2 cellular contexts compared by ENCODE assay signal in the genomic region with DNA sequence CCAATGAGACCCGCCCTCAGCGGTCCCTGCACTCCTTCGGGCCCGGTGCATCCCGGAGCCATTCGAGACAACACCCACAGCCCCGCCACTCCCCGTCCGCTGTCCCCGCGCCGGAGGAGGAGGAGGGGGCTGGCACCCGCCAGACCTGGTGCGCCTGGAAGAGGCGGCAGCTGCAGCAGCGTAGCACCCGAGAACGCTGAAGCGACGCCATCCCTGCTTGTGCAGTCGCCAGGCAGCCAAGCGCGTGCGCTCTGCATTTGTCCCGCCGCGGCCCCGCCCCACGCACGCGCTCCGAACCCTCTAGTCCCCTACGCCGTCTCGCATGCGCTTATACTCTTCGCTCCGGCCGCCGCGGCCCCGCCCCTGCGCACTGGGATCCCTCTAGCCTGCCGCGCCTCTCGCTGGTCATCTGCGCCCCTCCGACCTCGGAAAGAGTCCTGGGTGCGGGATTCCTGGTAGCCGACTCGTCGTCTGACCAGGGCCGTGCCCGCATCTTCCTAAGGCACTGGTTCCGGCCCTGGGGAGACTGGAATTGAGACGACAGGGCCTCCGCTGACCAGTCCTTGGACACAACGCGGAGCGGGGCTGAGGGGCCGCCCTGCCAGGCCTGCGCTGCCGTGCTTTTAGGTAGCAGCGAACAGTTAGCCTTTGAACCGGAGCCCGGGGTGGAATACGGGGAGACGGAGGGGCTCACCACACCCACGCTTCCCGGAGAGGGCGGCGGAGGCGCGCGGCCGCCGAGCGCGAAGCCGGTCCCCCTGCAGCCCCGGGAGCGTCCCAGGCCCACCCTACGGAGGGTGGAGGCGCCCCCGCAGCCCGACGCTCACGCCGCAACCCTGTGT.
TF ChIP-seq lines count a peak whose summit lies in the region.

A gene with protein sequence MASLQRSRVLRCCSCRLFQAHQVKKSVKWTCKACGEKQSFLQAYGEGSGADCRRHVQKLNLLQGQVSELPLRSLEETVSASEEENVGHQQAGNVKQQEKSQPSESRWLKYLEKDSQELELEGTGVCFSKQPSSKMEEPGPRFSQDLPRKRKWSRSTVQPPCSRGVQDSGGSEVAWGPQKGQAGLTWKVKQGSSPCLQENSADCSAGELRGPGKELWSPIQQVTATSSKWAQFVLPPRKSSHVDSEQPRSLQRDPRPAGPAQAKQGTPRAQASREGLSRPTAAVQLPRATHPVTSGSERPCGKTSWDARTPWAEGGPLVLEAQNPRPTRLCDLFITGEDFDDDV (minus strand): TSS at position 232 of the 842 bp plus-strand sequence. CDS start 21 bp downstream, at position 211.

TF ChIP-seq in HEK293, 187 proteins besides CTCF, POLR2A, EP300 and RAD21 (continued from another document and continues in another):
- peak; percentile 29; the same call in 1 of the 2 replicates for TF ChIP-seq ZBTB10 (tag by site-specific recombination; IDR thresholded peaks at IDR 0.05)
- peak; percentile 57; the same call in 1 of the 2 replicates for TF ChIP-seq ZEB2 (tag by site-specific recombination; IDR thresholded peaks at IDR 0.05)
- 0 out of 2 replicates have a peak, but pooled peaks have one; percentile 21 for TF ChIP-seq ZNF449 (tag by site-specific recombination; IDR thresholded peaks at IDR 0.05)
- TF ChIP-seq EGR2 (tag by site-specific recombination; IDR thresholded peaks at IDR 0.05; ENCODE audit: low read depth) = peak; percentile 94
- peak; percentile 94 for TF ChIP-seq BCL11A (tag by site-specific recombination; IDR thresholded peaks at IDR 0.05; ENCODE audit: low read depth)
- peak; percentile 88; the same call in 1 of the 2 replicates for TF ChIP-seq SP3 (tag by site-specific recombination; IDR thresholded peaks at IDR 0.05)
- TF ChIP-seq KLF10 (tag by site-specific recombination; IDR thresholded peaks at IDR 0.05) = peak; percentile 27; the same call in 1 of the 2 replicates
- peak; percentile 75 for TF ChIP-seq SP7 (tag by site-specific recombination; IDR thresholded peaks at IDR 0.05)
- TF ChIP-seq ZFHX2 (tag by site-specific recombination; conservative IDR thresholded peaks at IDR 0.05) = peak; percentile 94
- 0 out of 2 replicates have a peak, but pooled peaks have one; percentile 51 for TF ChIP-seq KLF16 (tag by site-specific recombination; IDR thresholded peaks at IDR 0.05)
- peak; percentile 97 for TF ChIP-seq KLF9 (tag by site-specific recombination; IDR thresholded peaks at IDR 0.05; ENCODE audit: low read depth)
- TF ChIP-seq REPIN1 (tag by site-specific recombination; IDR thresholded peaks at IDR 0.05; ENCODE audit: low read depth) = no peak
- TF ChIP-seq OSR2 (tag by site-specific recombination; IDR thresholded peaks at IDR 0.05) = peak; percentile 6; the same call in 1 of the 2 replicates
- TF ChIP-seq, protein P1, sequence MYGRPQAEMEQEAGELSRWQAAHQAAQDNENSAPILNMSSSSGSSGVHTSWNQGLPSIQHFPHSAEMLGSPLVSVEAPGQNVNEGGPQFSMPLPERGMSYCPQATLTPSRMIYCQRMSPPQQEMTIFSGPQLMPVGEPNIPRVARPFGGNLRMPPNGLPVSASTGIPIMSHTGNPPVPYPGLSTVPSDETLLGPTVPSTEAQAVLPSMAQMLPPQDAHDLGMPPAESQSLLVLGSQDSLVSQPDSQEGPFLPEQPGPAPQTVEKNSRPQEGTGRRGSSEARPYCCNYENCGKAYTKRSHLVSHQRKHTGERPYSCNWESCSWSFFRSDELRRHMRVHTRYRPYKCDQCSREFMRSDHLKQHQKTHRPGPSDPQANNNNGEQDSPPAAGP (tag by site-specific recombination; IDR thresholded peaks at IDR 0.05) = peak; percentile 30
- TF ChIP-seq ZXDB (tag by site-specific recombination; IDR thresholded peaks at IDR 0.05) = peak; percentile 87
- TF ChIP-seq ZBTB20 (tag by site-specific recombination; IDR thresholded peaks at IDR 0.05) = peak; percentile 90
- TF ChIP-seq HOXC10 (CRISPR knock-in tag; IDR thresholded peaks at IDR 0.05) = 0 out of 2 replicates have a peak, but pooled peaks have one; percentile 14
- TF ChIP-seq ZNF558 (tag by site-specific recombination; IDR thresholded peaks at IDR 0.05) = no peak
- no peak; the same call in 1 of the 2 replicates for TF ChIP-seq ZNF2 (tag by site-specific recombination; IDR thresholded peaks at IDR 0.05)
- no peak for TF ChIP-seq ZNF175 (tag by site-specific recombination; IDR thresholded peaks at IDR 0.05)
- no peak for TF ChIP-seq ZNF292 (tag by site-specific recombination; IDR thresholded peaks at IDR 0.05; ENCODE audit: borderline replicate concordance, low read depth)
- no peak for TF ChIP-seq ZNF560 (tag by site-specific recombination; IDR thresholded peaks at IDR 0.05; ENCODE audit: borderline replicate concordance)
- TF ChIP-seq ZNF664 (tag by site-specific recombination; IDR thresholded peaks at IDR 0.05) = no peak
- TF ChIP-seq ZBTB48 (tag by site-specific recombination; IDR thresholded peaks at IDR 0.05) = peak; percentile 16; the same call in 1 of the 2 replicates
- peak; percentile 21; the same call in 1 of the 2 replicates for TF ChIP-seq ZNF394 (tag by site-specific recombination; IDR thresholded peaks at IDR 0.05; ENCODE audit: borderline replicate concordance)
- 0 out of 2 replicates have a peak, but pooled peaks have one; percentile 63 for TF ChIP-seq OVOL3 (tag by site-specific recombination; IDR thresholded peaks at IDR 0.05)

TF ChIP-seq in SK-N-SH, 30 proteins besides CTCF, POLR2A, EP300 and RAD21 (continued from another document):
- TF ChIP-seq, protein P2, sequence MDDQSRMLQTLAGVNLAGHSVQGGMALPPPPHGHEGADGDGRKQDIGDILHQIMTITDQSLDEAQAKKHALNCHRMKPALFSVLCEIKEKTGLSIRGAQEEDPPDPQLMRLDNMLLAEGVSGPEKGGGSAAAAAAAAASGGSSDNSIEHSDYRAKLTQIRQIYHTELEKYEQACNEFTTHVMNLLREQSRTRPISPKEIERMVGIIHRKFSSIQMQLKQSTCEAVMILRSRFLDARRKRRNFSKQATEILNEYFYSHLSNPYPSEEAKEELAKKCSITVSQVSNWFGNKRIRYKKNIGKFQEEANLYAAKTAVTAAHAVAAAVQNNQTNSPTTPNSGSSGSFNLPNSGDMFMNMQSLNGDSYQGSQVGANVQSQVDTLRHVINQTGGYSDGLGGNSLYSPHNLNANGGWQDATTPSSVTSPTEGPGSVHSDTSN (IDR thresholded peaks at IDR 0.05) = no peak
- no peak for TF ChIP-seq REST (IDR thresholded peaks at IDR 0.05; ENCODE audit: low read depth, low read length)
- TF ChIP-seq GABPA (IDR thresholded peaks at IDR 0.05; ENCODE audit: low read depth) = peak; percentile 72
- no peak for TF ChIP-seq GATA2 (CRISPR knock-in tag; IDR thresholded peaks at IDR 0.05)
- TF ChIP-seq NFIC (IDR thresholded peaks at IDR 0.05; ENCODE audit: borderline replicate concordance) = no peak
- TF ChIP-seq TCF12 (IDR thresholded peaks at IDR 0.05) = no peak
- no peak for TF ChIP-seq RCOR1 (IDR thresholded peaks at IDR 0.05; ENCODE audit: low read length)
- TF ChIP-seq, protein P3, sequence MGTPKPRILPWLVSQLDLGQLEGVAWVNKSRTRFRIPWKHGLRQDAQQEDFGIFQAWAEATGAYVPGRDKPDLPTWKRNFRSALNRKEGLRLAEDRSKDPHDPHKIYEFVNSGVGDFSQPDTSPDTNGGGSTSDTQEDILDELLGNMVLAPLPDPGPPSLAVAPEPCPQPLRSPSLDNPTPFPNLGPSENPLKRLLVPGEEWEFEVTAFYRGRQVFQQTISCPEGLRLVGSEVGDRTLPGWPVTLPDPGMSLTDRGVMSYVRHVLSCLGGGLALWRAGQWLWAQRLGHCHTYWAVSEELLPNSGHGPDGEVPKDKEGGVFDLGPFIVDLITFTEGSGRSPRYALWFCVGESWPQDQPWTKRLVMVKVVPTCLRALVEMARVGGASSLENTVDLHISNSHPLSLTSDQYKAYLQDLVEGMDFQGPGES (IDR thresholded peaks at IDR 0.05; ENCODE audit: low read depth, low read length) = no peak
- TF ChIP-seq NRF1 (IDR thresholded peaks at IDR 0.05; ENCODE audit: low read depth, low read length) = peak; percentile 96
- TF ChIP-seq TAF1 (IDR thresholded peaks at IDR 0.05; ENCODE audit: borderline replicate concordance, low read depth, low read length) = peak; percentile 75; the same call in 1 of the 2 replicates
- TF ChIP-seq FOXM1 (IDR thresholded peaks at IDR 0.05; ENCODE audit: low read depth) = no peak
- 0 out of 2 replicates have a peak, but pooled peaks have one; percentile 7 for TF ChIP-seq USF1 (IDR thresholded peaks at IDR 0.05; ENCODE audit: borderline replicate concordance, low read depth)
- TF ChIP-seq FOXJ3 (CRISPR knock-in tag; IDR thresholded peaks at IDR 0.05) = no peak
- no peak for TF ChIP-seq FOSL2 (IDR thresholded peaks at IDR 0.05; ENCODE audit: borderline replicate concordance, low read depth)
- TF ChIP-seq RXRA (IDR thresholded peaks at IDR 0.05; ENCODE audit: borderline replicate concordance, low read depth) = no peak
- TF ChIP-seq MAX (IDR thresholded peaks at IDR 0.05; ENCODE audit: low read depth) = peak; percentile 88
- 0 out of 2 replicates have a peak, but pooled peaks have one; percentile 7 for TF ChIP-seq JUND (IDR thresholded peaks at IDR 0.05)
- TF ChIP-seq, protein P4, sequence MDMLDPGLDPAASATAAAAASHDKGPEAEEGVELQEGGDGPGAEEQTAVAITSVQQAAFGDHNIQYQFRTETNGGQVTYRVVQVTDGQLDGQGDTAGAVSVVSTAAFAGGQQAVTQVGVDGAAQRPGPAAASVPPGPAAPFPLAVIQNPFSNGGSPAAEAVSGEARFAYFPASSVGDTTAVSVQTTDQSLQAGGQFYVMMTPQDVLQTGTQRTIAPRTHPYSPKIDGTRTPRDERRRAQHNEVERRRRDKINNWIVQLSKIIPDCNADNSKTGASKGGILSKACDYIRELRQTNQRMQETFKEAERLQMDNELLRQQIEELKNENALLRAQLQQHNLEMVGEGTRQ (IDR thresholded peaks at IDR 0.05; ENCODE audit: borderline replicate concordance, low read depth, low read length) = no peak
- peak; percentile 6; the same call in 1 of the 2 replicates for TF ChIP-seq SIN3A (IDR thresholded peaks at IDR 0.05; ENCODE audit: borderline replicate concordance, low read depth, low read length)
TF ChIP-seq in SK-N-SH: peak in this region for 11.
